Comparison of ENCODE assay signal across 10 cellular contexts in the genomic region with DNA sequence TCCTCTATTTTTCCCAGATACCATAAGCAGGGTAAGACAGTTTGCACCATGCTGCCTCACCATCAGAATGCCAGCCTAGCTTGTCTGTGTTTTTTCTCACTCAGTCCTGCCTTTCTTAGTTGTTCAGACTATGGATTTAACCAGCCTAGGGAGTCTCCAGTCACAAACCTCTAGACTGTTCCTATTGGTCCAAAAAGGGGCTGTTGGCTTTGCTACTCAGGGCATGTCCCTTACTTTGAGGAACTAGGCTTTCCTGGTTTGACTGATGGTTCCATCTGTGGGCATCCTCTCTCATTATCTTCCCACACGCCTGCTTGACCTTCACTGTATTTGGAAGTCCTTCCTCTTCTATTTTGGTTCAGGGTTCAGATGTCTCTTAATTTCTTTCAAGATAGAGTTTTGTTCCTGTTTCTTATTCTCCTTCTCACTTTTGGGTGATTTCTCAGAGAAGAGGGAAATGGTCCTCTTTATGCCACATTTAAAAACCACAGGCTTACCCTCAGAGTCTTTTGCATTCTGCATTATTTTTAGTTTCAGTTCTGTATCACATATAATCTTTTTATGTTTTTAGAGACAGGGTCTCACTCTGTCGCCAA. TPM values are rescaled to one million over a fixed set of nuclear protein-coding genes. Genes with fewer than 3 reads are reported as not detected.
DNase-seq lines count a peak whose midpoint lies in the region; ATAC-seq and TF ChIP-seq lines count a peak whose summit lies in the region.
"Had no signal": no experiment of that assay in that cellular context is flagged by ENCODE, and none has a peak within 500 bp of the region (broad histone marks: within the 10 kb centered on the region; RNA-seq: fewer than 3 reads in every experiment).

No MANE protein-coding gene starts in this region.

- ATAC-seq in HG02943 (IDR thresholded peaks at IDR 0.05; ENCODE audit: low read depth, unreplicated experiment) = peak; percentile 81

- H3K27me3 ChIP-seq in ovary = no peaks in the 10 kb centered on the region

- peaks cover 22% of the 10 kb centered on the region for H3K4me1 Mint-ChIP-seq in activated T-cell treated with anti-CD3 and anti-CD28 coated beads, Interleukin-2, amount 50 U/mL, for 24 hours (ENCODE audit: low read depth)

- H3K27me3 Mint-ChIP-seq in activated T-cell treated with anti-CD3 and anti-CD28 coated beads, Interleukin-2, amount 50 U/mL, for 24 hours = peaks cover 2% of the 10 kb centered on the region

- peaks cover 2% of the 10 kb centered on the region for H3K4me1 ChIP-seq in ovary (ENCODE audit: insufficient read depth)

- H3K9me3 ChIP-seq in ovary = no peaks in the 10 kb centered on the region

- no peaks in the 10 kb centered on the region for H3K9me3 Mint-ChIP-seq in activated T-cell treated with anti-CD3 and anti-CD28 coated beads, Interleukin-2, amount 50 U/mL, for 24 hours

- no peaks in the 10 kb centered on the region for H3K36me3 ChIP-seq in ovary

- 34 to 59% (median 48%) methylated on average over 2 of the region's 2 CpGs for WGBS in ovary, 3 donors

- no peaks in the 10 kb centered on the region for H3K36me3 Mint-ChIP-seq in activated T-cell treated with anti-CD3 and anti-CD28 coated beads, Interleukin-2, amount 50 U/mL, for 24 hours (ENCODE audit: low read depth)

- intact Hi-C loops in ovary (cut with DNase I) = no loop called here

- no peak overlapping the region for H3K4me3 ChIP-seq in ovary

- no peak for TF ChIP-seq EP300 in ovary (IDR thresholded peaks at IDR 0.05)

- TF ChIP-seq POLR2A in ovary (IDR thresholded peaks at IDR 0.05) = no peak

- no peak overlapping the region for H3K27ac ChIP-seq in ovary

- DNase-seq in activated T-cell treated with anti-CD3 and anti-CD28 coated beads, Interleukin-2, amount 50 U/mL, for 24 hours = no peak
- DNase-seq in activated T-cell treated with anti-CD3 and anti-CD28 coated beads, Interleukin-2, amount 50 U/mL, for 1 hour = no peak
- DNase-seq in RPMI8226 = peak; percentile 13
- peak; percentile 92 for DNase-seq in pons (ENCODE audit: low spot score)
- DNase-seq in ovary = no peak
- DNase-seq in NCI-H345 (lab: John Stamatoyannopoulos, UW) = no peak
- DNase-seq in activated CD4-positive, CD25-positive, alpha-beta regulatory T cell (lab: John Stamatoyannopoulos, UW) = no peak

- no peak for TF ChIP-seq CTCF in ovary (IDR thresholded peaks at IDR 0.05)

- peak overlapping the region; percentile 22 for H3K27ac Mint-ChIP-seq in activated T-cell treated with anti-CD3 and anti-CD28 coated beads, Interleukin-2, amount 50 U/mL, for 24 hours

- H3K4me3 Mint-ChIP-seq in activated T-cell treated with anti-CD3 and anti-CD28 coated beads, Interleukin-2, amount 50 U/mL, for 24 hours = no peak overlapping the region

RNA-seq across cellular contexts. Expression of gene TMEM131, which starts 31.3 kb away (rescaled TPM):
- total RNA-seq in ovary = 10 to 100 TPM; 29.3 to 44.0 (median 38.4) TPM
- 10 to 100 TPM; 16.1 to 40.7 TPM for polyA plus RNA-seq in ovary

RNA-seq across cellular contexts. Expression of gene VWA3B, which starts 59.9 kb away (rescaled TPM):
- total RNA-seq in ovary = 10 to 100 TPM in 1 of 7 donors, 1 to 10 TPM in 4, under 1 TPM in 2; 0.56 to 15.7 (median 2.2) TPM
- 1 to 10 TPM in 1 of 2 donors, under 1 TPM in 1; 0.82 to 1.1 TPM for polyA plus RNA-seq in ovary
- total RNA-seq: T-helper 1 cell treated with Interleukin-12 subunit alpha and Interleukin-12 subunit beta and Interleukin-4 antibody, amounts not matched to agents 30 ng/mL and 1 ng/mL, for 36 hours had no signal
- polyA plus RNA-seq: BJ had no signal

Comparison
In these comparisons a context has a peak if more than half of its experiments do, and no peak if none do; other contexts are left out.
1. DNase-seq: peak in RPMI8226 (single experiment) and pons (single experiment); none in activated T-cell treated with anti-CD3 and anti-CD28 coated beads, Interleukin-2, amount 50 U/mL, for 24 hours (single experiment), activated T-cell treated with anti-CD3 and anti-CD28 coated beads, Interleukin-2, amount 50 U/mL, for 1 hour (single experiment), ovary (0 of 5), NCI-H345 (single experiment) and activated CD4-positive, CD25-positive, alpha-beta regulatory T cell (0 of 4).